22 cellular contexts compared by ENCODE assay signal in the genomic region with DNA sequence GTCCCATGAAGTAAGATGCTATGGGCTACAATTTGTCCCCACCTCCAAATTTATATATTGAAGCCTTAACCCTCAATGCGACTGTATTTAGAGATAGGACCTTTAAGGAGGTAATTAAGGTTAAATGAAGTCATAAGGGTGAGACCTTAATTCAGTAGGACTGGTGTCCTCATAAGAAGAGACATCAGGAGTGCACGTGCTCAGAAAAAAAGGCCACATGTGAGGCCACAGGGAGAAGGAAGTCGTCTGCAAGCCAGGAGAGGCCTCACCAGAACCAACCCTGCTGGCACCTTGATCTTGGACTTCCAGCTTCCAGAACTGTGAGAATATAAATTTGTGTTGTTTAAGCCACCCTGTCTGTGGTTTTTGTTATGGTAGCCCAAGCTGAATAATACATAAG. TPM values are rescaled to one million over a fixed set of nuclear protein-coding genes. Genes with fewer than 3 reads are reported as not detected.
A peak's percentile ranks its signal among the peaks of the same experiment; 100 is the strongest.
DNase-seq lines count a peak whose midpoint lies in the region; ATAC-seq, FAIRE-seq and TF ChIP-seq lines count a peak whose summit lies in the region.
"Had no signal": no experiment of that assay in that cellular context is flagged by ENCODE, and none has a peak within 500 bp of the region (broad histone marks: within the 10 kb centered on the region; RNA-seq: fewer than 3 reads in every experiment).

No MANE protein-coding gene starts in this region.

- CTCF ChIA-PET in HEK293 (lab: Yijun Ruan, JAX), result interaction anchor here (2.0 to 2.5 kb wide), 2 partner anchors 10 to 35 kb away, joined by 10 to 14 read pairs; no protein-coding TSS in a partner anchor
- CTCF ChIA-PET in K562 (lab: Yijun Ruan, JAX; ENCODE audit: low intra/inter-chr PET ratio), result no interaction called here

- no peaks in the 10 kb centered on the region for H3K23me2 ChIP-seq in H9 (ENCODE audit: insufficient read length, low read depth, low read length, poor library complexity, severe bottlenecking)

- H3K4me2 ChIP-seq in H9 (ENCODE audit: insufficient read depth, insufficient read length, low read length), result no peak overlapping the region
- no peak overlapping the region for H3K4me2 ChIP-seq in K562 (ENCODE audit: insufficient read depth, low read length)

- no peak for TF ChIP-seq RAD21 in K562 (CRISPR knock-in tag; conservative IDR thresholded peaks at IDR 0.05 in 1 of 2, IDR thresholded peaks at IDR 0.05 in 1 of 2)

- H2BK120ac ChIP-seq in H9 (ENCODE audit: low read depth, low read length, poor library complexity, severe bottlenecking), result no peak overlapping the region

- H3K4me3 ChIP-seq in HEK293 (ENCODE audit: low read depth, low read length) (no peak overlapping the region), K562 (no peak overlapping the region)

- H3K56ac ChIP-seq in H9 (ENCODE audit: insufficient read length, low read depth, low read length), result no peak overlapping the region

- H3K18ac ChIP-seq in H9 (ENCODE audit: insufficient read length, low read depth, low read length), result no peak overlapping the region

- in situ Hi-C loops in K562 (cut with MboI), result no loop called here
- in situ Hi-C loops in G401 (cut with HindIII; ENCODE audit: low sequenced_read_pairs), result no loop called here

- H3K23ac ChIP-seq in H9 (ENCODE audit: insufficient read length, low read depth, low read length), result no peak overlapping the region

- no peak overlapping the region for H3K27ac ChIP-seq in H9 (ENCODE audit: insufficient read length, low read depth, low read length)
- H3K27ac ChIP-seq in HEK293 (ENCODE audit: extremely low read depth, low read depth, low read length), result no peak overlapping the region
- H3K27ac ChIP-seq in K562 (ENCODE audit: extremely low read depth, low read depth, low read length), result no peak overlapping the region

- H4K5ac ChIP-seq in H9 (ENCODE audit: insufficient read length, low read depth, low read length), result no peak overlapping the region

- no peak overlapping the region for H2AFZ ChIP-seq in H9 (ENCODE audit: low read length)
- no peak overlapping the region for H2AFZ ChIP-seq in K562 (ENCODE audit: low read depth, low read length)

- H4K8ac ChIP-seq in H9 (replicated peaks; ENCODE audit: insufficient read length, low read depth, low read length), result no peak overlapping the region

- peaks cover 32 to 34% of the 10 kb centered on the region in 2 experiments for H3K4me1 Mint-ChIP-seq in H9
- peaks cover 9% of the 10 kb centered on the region for H3K4me1 Mint-ChIP-seq in stimulated activated memory B cell treated with anti-CD40 and anti-IgM and Interleukin-4, amounts not matched to agents 10 μg/mL and 1 μg/mL and 100 μg/mL, for 72 hours

- TF ChIP-seq CTCF in H9 (conservative IDR thresholded peaks at IDR 0.05) (no peak), HEK293 (tag by site-specific recombination; IDR thresholded peaks at IDR 0.05) (no peak), K562 (IDR thresholded peaks at IDR 0.05 in 2 of 3, conservative IDR thresholded peaks at IDR 0.05 in 1 of 3; ENCODE audit: insufficient read depth in 2 of 3, low read depth in 1 of 3, low read length in 3 of 3) (no peak)

- H3K79me2 ChIP-seq in H9 (ENCODE audit: insufficient read depth, low read length) (no peaks in the 10 kb centered on the region), K562 (ENCODE audit: control insufficient read depth, insufficient read depth, low read length) (no peaks in the 10 kb centered on the region)

- intact Hi-C loops in K562 (cut with micrococcal nuclease), result no loop called here

- no peak for TF ChIP-seq EP300 in K562 (IDR thresholded peaks at IDR 0.05; ENCODE audit: low read length)

- no peaks in the 10 kb centered on the region for H3K79me1 ChIP-seq in H9 (ENCODE audit: insufficient read depth, low read depth, low read length, poor library complexity, severe bottlenecking)

- H3K4me1 ChIP-seq in H9 (ENCODE audit: insufficient read depth, low read length) (peaks cover 6% of the 10 kb centered on the region; the same call in 1 of the 2 replicates), HEK293 (ENCODE audit: control insufficient read depth, insufficient read depth, low read length) (no peaks in the 10 kb centered on the region), K562 (replicated peaks in 1 of 2; ENCODE audit: control insufficient read depth in 2 of 2, insufficient read depth in 2 of 2, low read length in 2 of 2) (no peaks in the 10 kb centered on the region; a peak in 1 of 5 replicates)

- no peak overlapping the region for H3K9ac ChIP-seq in H9 (ENCODE audit: extremely low read depth, insufficient read length, low read length)
- no peak overlapping the region for H3K9ac ChIP-seq in K562 (ENCODE audit: insufficient read depth in 1 of 2, low read depth in 2 of 2, low read length in 2 of 2)

- peak overlapping the region; percentile 45 for H2BK12ac ChIP-seq in H9 (ENCODE audit: insufficient read length, low read depth, low read length)

- no CpG with 5 or more reads among the region's 3 CpGs for WGBS in H9 (ENCODE audit: extremely low coverage, insufficient read length, low lambda C conversion rate)
- WGBS in K562 (ENCODE audit: insufficient coverage, low coverage, missing lambda C conversion rate), result 13% methylated on average over 2 of the region's 3 CpGs

- H3K36me3 Mint-ChIP-seq in H9 (ENCODE audit: insufficient read depth in 1 of 3, low read depth in 3 of 3), result peaks cover 1 to 29% (median 5%) of the 10 kb centered on the region in 3 experiments; a peak in 4 of 7 replicates
- no peaks in the 10 kb centered on the region for H3K36me3 Mint-ChIP-seq in stimulated activated memory B cell treated with anti-CD40 and anti-IgM and Interleukin-4, amounts not matched to agents 10 μg/mL and 1 μg/mL and 100 μg/mL, for 72 hours
- H3K36me3 Mint-ChIP-seq: CD4-positive, alpha-beta memory T cell had no signal

- no peak for ATAC-seq in K562
- ATAC-seq in stimulated activated memory B cell treated with anti-CD40 and anti-IgM and Interleukin-4, amounts not matched to agents 10 μg/mL and 1 μg/mL and 100 μg/mL, for 72 hours, result no peak
- ATAC-seq: HCT116 had no signal

- no peaks in the 10 kb centered on the region for H3K27me3 ChIP-seq in H9 (ENCODE audit: insufficient read depth, low read length)
- no peaks in the 10 kb centered on the region for H3K27me3 ChIP-seq in K562 (ENCODE audit: control insufficient read depth in 2 of 2, insufficient read depth in 2 of 2, low read length in 2 of 2)

- TF ChIP-seq POLR2A in K562 (conservative IDR thresholded peaks at IDR 0.05), result no peak

- H3K4ac ChIP-seq in H9 (ENCODE audit: low read depth, low read length), result no peak overlapping the region

- peak overlapping the region in 1 of 3 experiments; percentile 28; a peak in 1 of 7 replicates for H3K27ac Mint-ChIP-seq in H9
- no peak overlapping the region for H3K27ac Mint-ChIP-seq in stimulated activated memory B cell treated with anti-CD40 and anti-IgM and Interleukin-4, amounts not matched to agents 10 μg/mL and 1 μg/mL and 100 μg/mL, for 72 hours
- H3K27ac Mint-ChIP-seq: HFFc6 had no signal

- H3K9me3 ChIP-seq in H9 (ENCODE audit: control insufficient read depth, low read depth, low read length) (no peaks in the 10 kb centered on the region), HEK293 (ENCODE audit: control insufficient read depth, insufficient read depth, low read depth, low read length) (no peaks in the 10 kb centered on the region), K562 (replicated peaks; ENCODE audit: control insufficient read depth, insufficient read depth, low read depth, low read length) (no peaks in the 10 kb centered on the region)

- H2AK5ac ChIP-seq in H9 (ENCODE audit: insufficient read length, low read length), result no peak overlapping the region

- no peak overlapping the region for H2BK5ac ChIP-seq in H9 (ENCODE audit: insufficient read length, low read length)

- H3T11ph ChIP-seq in H9 (ENCODE audit: low read length), result no peak overlapping the region

- FAIRE-seq in K562 (lab: Jason Lieb, UNC), result no peak
- FAIRE-seq: G401.6, GM12892 had no signal

- no peak overlapping the region for H3K4me3 Mint-ChIP-seq in H9
- H3K4me3 Mint-ChIP-seq in stimulated activated memory B cell treated with anti-CD40 and anti-IgM and Interleukin-4, amounts not matched to agents 10 μg/mL and 1 μg/mL and 100 μg/mL, for 72 hours, result no peak overlapping the region
- H3K4me3 Mint-ChIP-seq: CD4-positive, alpha-beta memory T cell; HFFc6 had no signal

- DNase-seq in H9 (no peak), K562 (ENCODE audit: extremely low read depth in 1 of 4, low spot score in 3 of 4) (no peak), iPS-NIHi11 (ENCODE audit: low spot score) (no peak), G401 (ENCODE audit: low spot score) (no peak)
- DNase-seq: C1 segment of cervical spinal cord; Calu3; CD4-positive, alpha-beta memory T cell; COR-L47; DMS53; DMS79 treated with DMSO at 0.1 percent for 48 hours; GOT3; H7; HFFc6 had no signal

- H3K14ac ChIP-seq in H9 (ENCODE audit: insufficient read depth, low read length), result no peak overlapping the region

- no peaks in the 10 kb centered on the region for H3K27me3 Mint-ChIP-seq in H9 (ENCODE audit: low read depth)
- H3K27me3 Mint-ChIP-seq in stimulated activated memory B cell treated with anti-CD40 and anti-IgM and Interleukin-4, amounts not matched to agents 10 μg/mL and 1 μg/mL and 100 μg/mL, for 72 hours, result no peaks in the 10 kb centered on the region
- H3K27me3 Mint-ChIP-seq: CD4-positive, alpha-beta memory T cell had no signal

- H2BK15ac ChIP-seq in H9 (ENCODE audit: low read depth, low read length), result no peak overlapping the region

- peaks cover 22 to 25% of the 10 kb centered on the region in 2 experiments for H3K9me3 Mint-ChIP-seq in H9
- peaks cover 2% of the 10 kb centered on the region for H3K9me3 Mint-ChIP-seq in stimulated activated memory B cell treated with anti-CD40 and anti-IgM and Interleukin-4, amounts not matched to agents 10 μg/mL and 1 μg/mL and 100 μg/mL, for 72 hours
- H3K9me3 Mint-ChIP-seq: CD4-positive, alpha-beta memory T cell; HFFc6 had no signal

- H4K91ac ChIP-seq in H9 (ENCODE audit: insufficient read length, low read depth, low read length), result no peak overlapping the region

- H3K36me3 ChIP-seq in HEK293 (ENCODE audit: control insufficient read depth in 2 of 2, insufficient read depth in 1 of 2, low read length in 2 of 2), result no peaks in the 10 kb centered on the region
- H3K36me3 ChIP-seq in K562 (ENCODE audit: control insufficient read depth, insufficient read depth, low read length), result no peaks in the 10 kb centered on the region

- no peaks in the 10 kb centered on the region for H3K9me1 ChIP-seq in K562 (ENCODE audit: control insufficient read depth, insufficient read depth, low read length)

- BruUV-seq in K562 (replicated peaks; lab: Mats Ljungman, UMichigan), result no TSS peak

- H4K20me1 ChIP-seq in H9 (ENCODE audit: control insufficient read depth, insufficient read depth, insufficient read length) (no peaks in the 10 kb centered on the region), K562 (replicated peaks; ENCODE audit: control insufficient read depth, insufficient read depth, low read length) (no peaks in the 10 kb centered on the region)

- no peak overlapping the region for H2BK20ac ChIP-seq in H9 (ENCODE audit: low read depth, low read length, poor library complexity, severe bottlenecking)

- POLR2A ChIA-PET in HEK293 (lab: Yijun Ruan, JAX), result interaction anchor here (0.6 kb wide), 1 partner anchor 122 kb away, joined by 3 read pairs; no protein-coding TSS in a partner anchor
- POLR2A ChIA-PET in K562 (lab: Yijun Ruan, JAX), result interaction anchor here (0.7 to 1.1 kb wide), 2 partner anchors 25 to 31 kb away, joined by 3 to 4 read pairs; no protein-coding TSS in a partner anchor

RNA-seq across cellular contexts. Expression of gene TEX44, which starts 25.5 kb away (rescaled TPM):
- total RNA-seq in H9 (2021) (not detected in 2 replicates), K562 (2014; rRNA removed) (not detected in 2 replicates), K562 (2014; rRNA removed; fragmentation: Illumina TruSeq; extraction: Trizol) (not detected in 2 replicates), K562 (2015; rRNA removed; fragmentation: Illumina TruSeq; extraction: Trizol) (not detected in 2 replicates), K562 (2021) (not detected in 2 replicates)
- total RNA-seq in K562 (2011; cell fraction: chromatin; rRNA removed; ENCODE audit: low replicate concordance), result not detected in 2 replicates
- not detected in 2 replicates for total RNA-seq in K562 (2011; cell fraction: nucleolus; rRNA removed)
- not detected in 2 replicates for total RNA-seq in K562 (2011; cell fraction: nucleoplasm; rRNA removed)
- polyA plus RNA-seq in K562 (2011; rRNA removed) (not detected in 2 replicates), K562 (2014; fragmentation: Illumina TruSeq; extraction: Trizol) (not detected in 2 replicates), K562 (2014; fragmentation: Nextera tagmentation; extraction: Ambion mirVana) (not detected), K562 (2014; rRNA removed) (not detected in 2 replicates)
- polyA plus RNA-seq in K562 (2011; cell fraction: cytosol; rRNA removed), result not detected in 2 replicates
- polyA plus RNA-seq in K562 (2011; cell fraction: nucleus; rRNA removed), result not detected in 2 replicates
- polyA plus RNA-seq in K562 (2012), result not detected in 2 replicates
- not detected in 2 replicates for polyA minus RNA-seq in K562 (2011; rRNA and poly(A)+ RNA removed)
- polyA minus RNA-seq in K562 (2011; cell fraction: cytosol; rRNA and poly(A)+ RNA removed), result not detected in 2 replicates
- polyA minus RNA-seq in K562 (2011; cell fraction: nucleus; rRNA and poly(A)+ RNA removed), result not detected in 2 replicates
- total RNA-seq in G401 (2014; rRNA removed; shearing (Covaris generic)), result not detected in 2 replicates
- total RNA-seq: A172; A673; Calu3; CD4-positive, alpha-beta memory T cell; Daoy; H7; HFFc6 had no signal
- polyA plus RNA-seq: BJ; CD4-positive, alpha-beta memory T cell had no signal

RNA-seq across cellular contexts. Expression of gene NMUR1, which starts 36.9 kb away (rescaled TPM):
- total RNA-seq in H9 (2021) (0.13 and 0.20 TPM in 2 replicates), K562 (2014; rRNA removed) (0.05 and 0.20 TPM in 2 replicates), K562 (2014; rRNA removed; fragmentation: Illumina TruSeq; extraction: Trizol) (0.07 and 0.16 TPM in 2 replicates), K562 (2015; rRNA removed; fragmentation: Illumina TruSeq; extraction: Trizol) (0.08 and 0.18 TPM in 2 replicates), K562 (2021) (0.27 and 0.34 TPM in 2 replicates)
- 0.35 and 0.83 TPM in 2 replicates for total RNA-seq in K562 (2011; cell fraction: chromatin; rRNA removed; ENCODE audit: low replicate concordance)
- 0.53 and 0.83 TPM in 2 replicates for total RNA-seq in K562 (2011; cell fraction: nucleolus; rRNA removed)
- 0.51 and 0.61 TPM in 2 replicates for total RNA-seq in K562 (2011; cell fraction: nucleoplasm; rRNA removed)
- polyA plus RNA-seq in K562 (2011; rRNA removed) (0.15 and 0.19 TPM in 2 replicates), K562 (2014; fragmentation: Illumina TruSeq; extraction: Trizol) (0.15 and 0.21 TPM in 2 replicates), K562 (2014; fragmentation: Nextera tagmentation; extraction: Ambion mirVana) (under 1 TPM; 0.01 to 0.06 TPM), K562 (2014; rRNA removed) (0.12 and 0.15 TPM in 2 replicates)
- polyA plus RNA-seq in K562 (2011; cell fraction: cytosol; rRNA removed), result 0.16 and 0.32 TPM in 2 replicates
- polyA plus RNA-seq in K562 (2011; cell fraction: nucleus; rRNA removed), result 0.48 and 0.51 TPM in 2 replicates
- 0.38 and 0.71 TPM in 2 replicates for polyA plus RNA-seq in K562 (2012)
- 0.06 TPM in 1 of 2 replicates, not detected in the other for polyA minus RNA-seq in K562 (2011; rRNA and poly(A)+ RNA removed)
- polyA minus RNA-seq in K562 (2011; cell fraction: cytosol; rRNA and poly(A)+ RNA removed), result not detected in 2 replicates
- polyA minus RNA-seq in K562 (2011; cell fraction: nucleus; rRNA and poly(A)+ RNA removed), result 0.11 and 0.13 TPM in 2 replicates
- not detected in 2 replicates for total RNA-seq in G401 (2014; rRNA removed; shearing (Covaris generic))
- total RNA-seq: A172; A673; Calu3; CD4-positive, alpha-beta memory T cell; Daoy; HFFc6 had no signal
- polyA plus RNA-seq: BJ had no signal
